ENCODE assay signal across 1 cellular context in the genomic region with DNA sequence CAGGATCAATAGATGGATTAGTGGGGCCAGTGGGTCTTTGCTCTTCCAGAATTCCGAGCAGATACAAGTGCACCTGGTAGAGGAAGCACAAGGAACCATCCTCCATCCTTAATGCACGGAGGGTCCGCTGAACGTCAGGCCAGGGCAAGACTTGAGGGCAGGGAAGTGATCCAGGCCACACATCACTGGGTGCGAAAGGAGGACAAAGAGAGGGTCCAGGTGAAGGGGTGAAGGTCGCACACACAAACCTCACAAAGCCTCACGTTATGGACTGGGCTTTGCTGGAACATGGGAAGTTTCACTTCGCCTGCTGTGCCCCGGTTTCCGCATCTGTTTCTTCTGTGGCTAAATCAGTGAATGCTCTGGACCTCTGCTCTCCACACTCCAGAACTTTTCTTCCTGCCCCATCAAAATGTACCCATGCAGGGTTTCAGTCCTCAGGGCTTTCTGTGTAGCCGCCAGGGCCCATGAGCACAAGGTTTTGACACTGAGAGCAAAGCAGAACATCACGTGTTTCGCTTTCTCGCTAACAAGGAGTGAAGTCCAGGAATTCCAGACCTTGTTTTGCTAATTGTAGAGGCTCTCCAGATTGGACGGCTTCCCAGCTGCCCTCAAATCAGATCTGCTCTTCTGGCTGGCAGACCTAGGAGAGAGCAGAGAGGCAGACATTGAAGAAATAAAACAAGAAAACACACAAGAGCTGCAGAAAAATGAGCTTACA.
TF ChIP-seq lines count a peak whose summit lies in the region.

No MANE protein-coding gene starts in this region.

TF ChIP-seq in liver, 16 proteins besides CTCF, POLR2A, EP300 and RAD21 (continued from another document):
- TF ChIP-seq, protein P1, sequence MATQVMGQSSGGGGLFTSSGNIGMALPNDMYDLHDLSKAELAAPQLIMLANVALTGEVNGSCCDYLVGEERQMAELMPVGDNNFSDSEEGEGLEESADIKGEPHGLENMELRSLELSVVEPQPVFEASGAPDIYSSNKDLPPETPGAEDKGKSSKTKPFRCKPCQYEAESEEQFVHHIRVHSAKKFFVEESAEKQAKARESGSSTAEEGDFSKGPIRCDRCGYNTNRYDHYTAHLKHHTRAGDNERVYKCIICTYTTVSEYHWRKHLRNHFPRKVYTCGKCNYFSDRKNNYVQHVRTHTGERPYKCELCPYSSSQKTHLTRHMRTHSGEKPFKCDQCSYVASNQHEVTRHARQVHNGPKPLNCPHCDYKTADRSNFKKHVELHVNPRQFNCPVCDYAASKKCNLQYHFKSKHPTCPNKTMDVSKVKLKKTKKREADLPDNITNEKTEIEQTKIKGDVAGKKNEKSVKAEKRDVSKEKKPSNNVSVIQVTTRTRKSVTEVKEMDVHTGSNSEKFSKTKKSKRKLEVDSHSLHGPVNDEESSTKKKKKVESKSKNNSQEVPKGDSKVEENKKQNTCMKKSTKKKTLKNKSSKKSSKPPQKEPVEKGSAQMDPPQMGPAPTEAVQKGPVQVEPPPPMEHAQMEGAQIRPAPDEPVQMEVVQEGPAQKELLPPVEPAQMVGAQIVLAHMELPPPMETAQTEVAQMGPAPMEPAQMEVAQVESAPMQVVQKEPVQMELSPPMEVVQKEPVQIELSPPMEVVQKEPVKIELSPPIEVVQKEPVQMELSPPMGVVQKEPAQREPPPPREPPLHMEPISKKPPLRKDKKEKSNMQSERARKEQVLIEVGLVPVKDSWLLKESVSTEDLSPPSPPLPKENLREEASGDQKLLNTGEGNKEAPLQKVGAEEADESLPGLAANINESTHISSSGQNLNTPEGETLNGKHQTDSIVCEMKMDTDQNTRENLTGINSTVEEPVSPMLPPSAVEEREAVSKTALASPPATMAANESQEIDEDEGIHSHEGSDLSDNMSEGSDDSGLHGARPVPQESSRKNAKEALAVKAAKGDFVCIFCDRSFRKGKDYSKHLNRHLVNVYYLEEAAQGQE (IDR thresholded peaks at IDR 0.05): peak; percentile 78
- peak; percentile 16 to 83 for TF ChIP-seq RXRA (IDR thresholded peaks at IDR 0.05)
- no peak for TF ChIP-seq EGR1 (IDR thresholded peaks at IDR 0.05; ENCODE audit: low read depth in 2 of 2)
TF ChIP-seq in liver: peak in this region for 9.
